ENCODE assay signal across 9 cellular contexts in the genomic region with DNA sequence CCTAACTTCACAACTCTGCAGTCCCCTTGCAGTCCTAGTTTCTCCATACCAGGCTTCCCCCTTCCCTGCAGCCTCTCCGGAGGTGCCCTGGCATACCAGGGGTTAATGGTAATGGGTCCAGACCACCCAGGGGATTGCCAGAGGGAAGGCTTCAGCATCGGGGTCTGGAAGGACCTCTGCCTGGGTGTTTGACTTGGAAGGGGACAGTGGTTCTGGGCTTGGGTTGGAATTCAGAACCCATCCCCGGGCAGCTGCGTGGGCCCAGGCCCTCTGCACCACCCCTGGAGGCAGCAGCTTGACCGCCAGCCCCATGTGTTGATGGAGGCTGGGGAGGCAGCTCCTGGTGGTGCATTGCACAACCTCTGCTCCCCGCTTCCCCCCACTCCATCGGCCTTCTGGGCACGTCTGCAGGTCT. TPM values are rescaled to one million over a fixed set of nuclear protein-coding genes. Genes with fewer than 3 reads are reported as not detected.
A peak's percentile ranks its signal among the peaks of the same experiment; 100 is the strongest.
DNase-seq lines count a peak whose midpoint lies in the region; ATAC-seq, FAIRE-seq and TF ChIP-seq lines count a peak whose summit lies in the region.
"Had no signal": no experiment of that assay in that cellular context is flagged by ENCODE, and none has a peak within 500 bp of the region (broad histone marks: within the 10 kb centered on the region; RNA-seq: fewer than 3 reads in every experiment).

No MANE protein-coding gene starts in this region.

- BruUV-seq in HCT116 (replicated peaks; lab: Mats Ljungman, UMichigan), result no TSS peak

- no peaks in the 10 kb centered on the region for H3K9me3 ChIP-seq in HCT116 (ENCODE audit: control insufficient read depth in 1 of 2, insufficient read depth in 1 of 2, low read depth in 1 of 2, low read length in 2 of 2)
- H3K9me3 ChIP-seq in iPS-18a (ENCODE audit: control insufficient read depth, low read depth, low read length), result no peaks in the 10 kb centered on the region

- CTCF ChIA-PET in HCT116 (lab: Charles Lee), result no interaction called here

- ATAC-seq in HCT116 (no peak), HG02970 (IDR thresholded peaks at IDR 0.05; ENCODE audit: low FRiP score, unreplicated experiment) (no peak)
- no peak for ATAC-seq in stimulated activated memory B cell treated with anti-CD40 and anti-IgM and Interleukin-4, amounts not matched to agents 10 μg/mL and 1 μg/mL and 100 μg/mL, for 72 hours

- peak overlapping the region; percentile 77 for H3K4me3 Mint-ChIP-seq in activated T-helper 2 cell treated with anti-CD3 and anti-CD28 coated beads, Interferon-gamma antibody, Interleukin-2, Interleukin-4, amounts not matched to agents 10 μg/mL and 5 μg/mL and 100 μg/mL, durations not matched to agents 14 hours and 24 hours and 36 hours (ENCODE audit: low read depth)
- H3K4me3 Mint-ChIP-seq in stimulated activated memory B cell treated with anti-CD40 and anti-IgM and Interleukin-4, amounts not matched to agents 10 μg/mL and 1 μg/mL and 100 μg/mL, for 72 hours, result peak overlapping the region; percentile 65

- H3K9me3 Mint-ChIP-seq in activated T-helper 2 cell treated with anti-CD3 and anti-CD28 coated beads, Interferon-gamma antibody, Interleukin-2, Interleukin-4, amounts not matched to agents 10 μg/mL and 5 μg/mL and 100 μg/mL, durations not matched to agents 14 hours and 24 hours and 36 hours, result no peaks in the 10 kb centered on the region
- no peaks in the 10 kb centered on the region for H3K9me3 Mint-ChIP-seq in stimulated activated memory B cell treated with anti-CD40 and anti-IgM and Interleukin-4, amounts not matched to agents 10 μg/mL and 1 μg/mL and 100 μg/mL, for 72 hours

- H3K27me3 ChIP-seq in HCT116 (ENCODE audit: insufficient read depth, low read length) (no peaks in the 10 kb centered on the region), iPS-18a (ENCODE audit: control insufficient read depth, insufficient read depth, low read length) (peaks cover 15% of the 10 kb centered on the region)

- POLR2A ChIA-PET in HCT116 (lab: Charles Lee), result no interaction called here

- no peaks in the 10 kb centered on the region for H3K9me2 ChIP-seq in HCT116 (ENCODE audit: insufficient read depth)

- H3K4me1 Mint-ChIP-seq in activated T-helper 2 cell treated with anti-CD3 and anti-CD28 coated beads, Interferon-gamma antibody, Interleukin-2, Interleukin-4, amounts not matched to agents 10 μg/mL and 5 μg/mL and 100 μg/mL, durations not matched to agents 14 hours and 24 hours and 36 hours (ENCODE audit: low read depth), result no peaks in the 10 kb centered on the region
- no peaks in the 10 kb centered on the region for H3K4me1 Mint-ChIP-seq in stimulated activated memory B cell treated with anti-CD40 and anti-IgM and Interleukin-4, amounts not matched to agents 10 μg/mL and 1 μg/mL and 100 μg/mL, for 72 hours

- intact Hi-C loops in HCT116 (cut with micrococcal nuclease), result no loop called here
- intact Hi-C loops in activated T-helper 2 cell treated with anti-CD3 and anti-CD28 coated beads, Interferon-gamma antibody, Interleukin-2, Interleukin-4, amounts not matched to agents 10 μg/mL and 5 μg/mL and 100 μg/mL, durations not matched to agents 14 hours and 24 hours and 36 hours (cut with micrococcal nuclease), result no loop called here

- H4K20me1 ChIP-seq in HCT116 (ENCODE audit: insufficient read depth), result no peaks in the 10 kb centered on the region

- H3K36me3 Mint-ChIP-seq in activated T-helper 2 cell treated with anti-CD3 and anti-CD28 coated beads, Interferon-gamma antibody, Interleukin-2, Interleukin-4, amounts not matched to agents 10 μg/mL and 5 μg/mL and 100 μg/mL, durations not matched to agents 14 hours and 24 hours and 36 hours (ENCODE audit: low read depth), result no peaks in the 10 kb centered on the region
- no peaks in the 10 kb centered on the region for H3K36me3 Mint-ChIP-seq in stimulated activated memory B cell treated with anti-CD40 and anti-IgM and Interleukin-4, amounts not matched to agents 10 μg/mL and 1 μg/mL and 100 μg/mL, for 72 hours

- no peak overlapping the region for H3K27ac Mint-ChIP-seq in activated T-helper 2 cell treated with anti-CD3 and anti-CD28 coated beads, Interferon-gamma antibody, Interleukin-2, Interleukin-4, amounts not matched to agents 10 μg/mL and 5 μg/mL and 100 μg/mL, durations not matched to agents 14 hours and 24 hours and 36 hours
- no peak overlapping the region for H3K27ac Mint-ChIP-seq in stimulated activated memory B cell treated with anti-CD40 and anti-IgM and Interleukin-4, amounts not matched to agents 10 μg/mL and 1 μg/mL and 100 μg/mL, for 72 hours

- RAD21 ChIA-PET in HCT116 (lab: Charles Lee; ENCODE audit: low non-redundant PET in 1 of 2, low total read pairs in 2 of 2, uncharacterized antibody in 2 of 2, unreplicated experiment in 2 of 2), result no interaction called here

- H2AFZ ChIP-seq in HCT116 (ENCODE audit: low read depth, low read length, poor library complexity, severe bottlenecking), result no peak overlapping the region

- no peak for TF ChIP-seq CTCF in HCT116 (IDR thresholded peaks at IDR 0.05 in 2 of 3, conservative IDR thresholded peaks at IDR 0.05 in 1 of 3; ENCODE audit: borderline replicate concordance in 1 of 3, insufficient read depth in 1 of 3, low read depth in 2 of 3, low read length in 2 of 3)

- DNase-seq in HCT116 (ENCODE audit: low read depth, low spot score) (no peak), NCI-H345 treated with DMSO at 0.1 percent for 48 hours (lab: John Stamatoyannopoulos, UW; ENCODE audit: unreplicated experiment) (no peak), RCC 7860 (ENCODE audit: low spot score) (no peak)
- DNase-seq in activated T-helper 2 cell treated with anti-CD3 and anti-CD28 coated beads, Interferon-gamma antibody, Interleukin-2, Interleukin-4, amounts not matched to agents 10 μg/mL and 5 μg/mL and 100 μg/mL, durations not matched to agents 14 hours and 24 hours and 36 hours (ENCODE audit: low spot score), result no peak
- no peak for DNase-seq in activated CD8-positive, alpha-beta memory T cell treated with anti-CD3 and anti-CD28 coated beads, Interleukin-2, amount 50 U/mL, for 4 hours
- DNase-seq: small intestine had no signal

- peaks cover 58% of the 10 kb centered on the region for H3K79me2 ChIP-seq in HCT116 (ENCODE audit: insufficient read depth, low read length)

- H3K36me3 ChIP-seq in HCT116 (ENCODE audit: control insufficient read depth in 1 of 2, insufficient read depth in 2 of 2, low read length in 2 of 2), result peaks cover 0 to 4% of the 10 kb centered on the region in 2 experiments; a peak in 1 of 4 replicates
- H3K36me3 ChIP-seq in iPS-18a (ENCODE audit: control insufficient read depth, low read depth, low read length), result no peaks in the 10 kb centered on the region

- FAIRE-seq in RCC 7860 (lab: Jason Lieb, UNC), result no peak
- FAIRE-seq: small intestine had no signal

- peaks cover 8 to 23% of the 10 kb centered on the region in 2 experiments for H3K4me1 ChIP-seq in HCT116 (ENCODE audit: control insufficient read depth in 1 of 2, insufficient read depth in 2 of 2, low read length in 2 of 2)
- no peaks in the 10 kb centered on the region for H3K4me1 ChIP-seq in iPS-18a (ENCODE audit: control insufficient read depth, low read depth, low read length)

- H3K27me3 Mint-ChIP-seq in activated T-helper 2 cell treated with anti-CD3 and anti-CD28 coated beads, Interferon-gamma antibody, Interleukin-2, Interleukin-4, amounts not matched to agents 10 μg/mL and 5 μg/mL and 100 μg/mL, durations not matched to agents 14 hours and 24 hours and 36 hours (ENCODE audit: low read depth), result peaks cover 31% of the 10 kb centered on the region
- H3K27me3 Mint-ChIP-seq in stimulated activated memory B cell treated with anti-CD40 and anti-IgM and Interleukin-4, amounts not matched to agents 10 μg/mL and 1 μg/mL and 100 μg/mL, for 72 hours, result peaks cover 55% of the 10 kb centered on the region

- H3K27ac ChIP-seq in HCT116 (ENCODE audit: low read depth, low read length) (peak overlapping the region; percentile 63; the same call in 1 of the 2 replicates), iPS-18a (ENCODE audit: low read length) (no peak overlapping the region)

- H3K4me2 ChIP-seq in HCT116 (ENCODE audit: low read length), result peak overlapping the region; percentile 98

- peak overlapping the region; percentile 64 to 83 for H3K4me3 ChIP-seq in HCT116 (replicated peaks in 1 of 2; ENCODE audit: low read depth in 1 of 2, low read length in 2 of 2)
- peak overlapping the region; percentile 58 for H3K4me3 ChIP-seq in iPS-18a (ENCODE audit: low read length)

- TF ChIP-seq POLR2A in HCT116 (IDR thresholded peaks at IDR 0.05; ENCODE audit: borderline replicate concordance, extremely low read depth, insufficient read depth, insufficient read length), result no peak

- TF ChIP-seq RAD21 in HCT116 (IDR thresholded peaks at IDR 0.05; ENCODE audit: low read depth), result no peak

- H3K9ac ChIP-seq in HCT116 (ENCODE audit: low read length), result peak overlapping the region; percentile 78
- H3K9ac ChIP-seq in iPS-18a (ENCODE audit: low read length), result peak overlapping the region; percentile 17

TF ChIP-seq in HCT116, 20 proteins besides CTCF, POLR2A, EP300 and RAD21:
- TF ChIP-seq SIN3A (IDR thresholded peaks at IDR 0.05; ENCODE audit: low read depth), result no peak

RNA-seq across cellular contexts. Expression of a gene that starts 1.3 kb away (rescaled TPM):
- total RNA-seq in HCT116 (2021; ENCODE audit: unreplicated experiment), result 68.7 TPM
- polyA plus RNA-seq in HCT116 (2012), result 26.6 and 30.0 TPM in 2 replicates
- 23.5 and 27.9 TPM in 2 replicates for total RNA-seq in activated T-helper 2 cell treated with anti-CD3 and anti-CD28 coated beads, Interferon-gamma antibody, Interleukin-2, Interleukin-4, amounts not matched to agents 10 μg/mL and 5 μg/mL and 100 μg/mL, durations not matched to agents 14 hours and 24 hours and 36 hours
